20 cellular contexts compared by ENCODE assay signal in the genomic region with DNA sequence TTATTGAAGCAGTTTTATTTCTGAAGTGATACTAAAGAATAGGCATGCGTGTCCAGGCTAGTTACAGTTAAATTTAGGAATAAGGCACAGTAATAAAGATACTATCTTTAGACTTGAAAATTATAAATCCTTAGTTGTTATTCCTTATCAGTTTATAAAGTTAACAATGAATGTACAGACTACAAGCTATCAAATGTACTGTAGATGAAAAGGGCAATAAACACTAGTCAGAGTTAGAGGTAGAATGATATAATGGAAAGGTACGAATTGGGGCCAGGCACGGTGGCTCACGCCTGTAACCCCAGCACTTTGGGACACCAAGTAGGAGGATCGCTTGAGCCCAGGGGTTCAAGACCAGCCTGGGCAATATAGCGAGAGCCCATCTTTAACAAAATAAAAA. TPM values are rescaled to one million over a fixed set of nuclear protein-coding genes. Genes with fewer than 3 reads are reported as not detected.
DNase-seq lines count a peak whose midpoint lies in the region; ATAC-seq, FAIRE-seq and TF ChIP-seq lines count a peak whose summit lies in the region.
"Had no signal": no experiment of that assay in that cellular context is flagged by ENCODE, and none has a peak within 500 bp of the region (broad histone marks: within the 10 kb centered on the region; RNA-seq: fewer than 3 reads in every experiment).

No MANE protein-coding gene starts in this region.

- no peak overlapping the region for H2AFZ ChIP-seq in osteoblast (ENCODE audit: low read length)

- H3K9me3 ChIP-seq in A549 (peaks cover 5% of the 10 kb centered on the region; the same call in 1 of the 3 replicates), HEK293 (ENCODE audit: control insufficient read depth, insufficient read depth, low read depth, low read length) (no peaks in the 10 kb centered on the region), osteoblast (ENCODE audit: low read depth, low read length) (no peaks in the 10 kb centered on the region), A673 (ENCODE audit: low read depth, low read length, poor library complexity, severe bottlenecking) (peaks cover 3% of the 10 kb centered on the region)

- no peak for TF ChIP-seq EP300 in A549 (IDR thresholded peaks at IDR 0.05)

- no TSS peak for BruUV-seq in A673 (replicated peaks; lab: Mats Ljungman, UMichigan)

- 95% methylated on average over 6 of the region's 6 CpGs for WGBS in A549 (ENCODE audit: missing lambda C conversion rate)

- H3K4me2 ChIP-seq in A549: peak overlapping the region; percentile 33; the same call in 2 of the 3 replicates
- no peak overlapping the region for H3K4me2 ChIP-seq in osteoblast (ENCODE audit: insufficient read depth, low read length)
- H3K4me2 ChIP-seq: BLaER1 had no signal

- H3K36me3 ChIP-seq in HEK293 (ENCODE audit: control insufficient read depth in 2 of 2, insufficient read depth in 1 of 2, low read length in 2 of 2) (no peaks in the 10 kb centered on the region), osteoblast (ENCODE audit: insufficient read depth, low read length) (no peaks in the 10 kb centered on the region), A673 (ENCODE audit: insufficient read depth, low read length, poor library complexity, severe bottlenecking) (no peaks in the 10 kb centered on the region)
- H3K36me3 ChIP-seq: BLaER1 had no signal

- FAIRE-seq in A549 (lab: Jason Lieb, UNC): no peak
- FAIRE-seq: GM12878 had no signal

- no peak for TF ChIP-seq CTCF in A549 (IDR thresholded peaks at IDR 0.05)
- TF ChIP-seq CTCF in HEK293 (tag by site-specific recombination; IDR thresholded peaks at IDR 0.05): no peak
- TF ChIP-seq CTCF in osteoblast (IDR thresholded peaks at IDR 0.05; ENCODE audit: extremely low read depth, low read depth, low read length): no peak
- no peak for TF ChIP-seq CTCF in A673 (conservative IDR thresholded peaks at IDR 0.05; ENCODE audit: low read depth, low read length)

- no peaks in the 10 kb centered on the region for H4K20me1 ChIP-seq in osteoblast (ENCODE audit: insufficient read depth, low read length)
- H4K20me1 ChIP-seq: BLaER1 had no signal

- H3K27me3 ChIP-seq in osteoblast (ENCODE audit: insufficient read depth, low read length) (no peaks in the 10 kb centered on the region), A673 (replicated peaks; ENCODE audit: insufficient read depth, low read depth, low read length, poor library complexity) (no peaks in the 10 kb centered on the region)
- H3K27me3 ChIP-seq: BLaER1, SJSA1 had no signal

- peaks cover 58% of the 10 kb centered on the region for H3K4me1 ChIP-seq in A549
- peaks cover 8% of the 10 kb centered on the region; the same call in 1 of the 2 replicates for H3K4me1 ChIP-seq in HEK293 (ENCODE audit: control insufficient read depth, insufficient read depth, low read length)
- H3K4me1 ChIP-seq in osteoblast (ENCODE audit: insufficient read depth, low read length): peaks cover 32% of the 10 kb centered on the region
- peaks cover 16% of the 10 kb centered on the region for H3K4me1 ChIP-seq in A673 (ENCODE audit: insufficient read depth, low read length, poor library complexity, severe bottlenecking)

- TF ChIP-seq RAD21 in A549 (conservative IDR thresholded peaks at IDR 0.05 in 1 of 2, IDR thresholded peaks at IDR 0.05 in 1 of 2): no peak

- ATAC-seq in A549 (no peak), GM19395 (IDR thresholded peaks at IDR 0.05; ENCODE audit: unreplicated experiment) (no peak), GM19467 (IDR thresholded peaks at IDR 0.05; ENCODE audit: unreplicated experiment) (no peak), HG03521 (IDR thresholded peaks at IDR 0.05; ENCODE audit: unreplicated experiment) (no peak)
- ATAC-seq: GM12878, Right ventricle myocardium inferior had no signal

- no peak overlapping the region for H3K4me3 ChIP-seq in A549
- no peak overlapping the region for H3K4me3 ChIP-seq in HEK293 (ENCODE audit: low read depth, low read length)
- no peak overlapping the region for H3K4me3 ChIP-seq in osteoblast (ENCODE audit: insufficient read depth, low read length)
- no peak overlapping the region for H3K4me3 ChIP-seq in A673 (ENCODE audit: low read depth, low read length, poor library complexity, severe bottlenecking)
- H3K4me3 ChIP-seq: BLaER1, GM12878, SJSA1 had no signal

- H3K27ac ChIP-seq in A549 (peak overlapping the region; percentile 71 to 97; a peak in 5 of 6 replicates), HEK293 (ENCODE audit: extremely low read depth, low read depth, low read length) (no peak overlapping the region), epithelial cell of prostate (peak overlapping the region; percentile 36), osteoblast (ENCODE audit: low read depth, low read length) (peak overlapping the region; percentile 70), A673 (ENCODE audit: low read depth, low read length, poor library complexity, severe bottlenecking) (no peak overlapping the region)
- H3K27ac ChIP-seq: BLaER1, SJSA1 had no signal

- POLR2A ChIA-PET in A549 (lab: Yijun Ruan, JAX): no interaction called here
- POLR2A ChIA-PET in HEK293 (lab: Yijun Ruan, JAX): no interaction called here
- POLR2A ChIA-PET in A673 (lab: Charles Lee; ENCODE audit: low non-redundant PET): no interaction called here

- peaks cover 18% of the 10 kb centered on the region for H3K79me2 ChIP-seq in osteoblast (ENCODE audit: insufficient read depth, low read length)

- intact Hi-C loops in A673 (cut with micrococcal nuclease; ENCODE audit: unreplicated experiment): loop anchor here (10.0 kb wide), 1 partner anchor 112 kb away; the partner anchor contains the start of gene MRPL33

- DNase-seq in A549 (ENCODE audit: low read depth in 1 of 2, low spot score in 1 of 2): no peak
- no peak for DNase-seq in epithelial cell of prostate (ENCODE audit: low read depth, low spot score)
- DNase-seq in osteoblast (ENCODE audit: insufficient read length, low spot score, missing footprints): peak; percentile 27
- no peak for DNase-seq in A673 (ENCODE audit: low spot score)
- DNase-seq: CD4-positive, alpha-beta T cell; COR-L47; DND-41; GOT3; Karpas-422; NCI-H1417; NCI-H1694 treated with DMSO at 0.1 percent for 48 hours; NCI-H446 had no signal

- TF ChIP-seq POLR2A in A549 (IDR thresholded peaks at IDR 0.05; ENCODE audit: low read length): no peak

- CTCF ChIA-PET in A549 (lab: Yijun Ruan, JAX) (interaction anchor here (0.9 kb wide), 1 partner anchor 79 kb away, joined by 4 read pairs; no protein-coding TSS in a partner anchor), HEK293 (lab: Yijun Ruan, JAX) (no interaction called here), A673 (lab: Charles Lee) (no interaction called here)

TF ChIP-seq in A549, 52 proteins besides CTCF, POLR2A, EP300 and RAD21 (continues in another document):
- TF ChIP-seq KDM5A (IDR thresholded peaks at IDR 0.05) (no peak), PBX3 (IDR thresholded peaks at IDR 0.05) (no peak), ESRRA (IDR thresholded peaks at IDR 0.05; ENCODE audit: borderline replicate concordance, low read length) (no peak), POLR2AphosphoS2 (conservative IDR thresholded peaks at IDR 0.05; ENCODE audit: low read length) (no peak), EHF (CRISPR knock-in tag; IDR thresholded peaks at IDR 0.05) (no peak), CBX8 (IDR thresholded peaks at IDR 0.05) (no peak), KDM1A (IDR thresholded peaks at IDR 0.05; ENCODE audit: low read depth) (no peak)

TF ChIP-seq in HEK293, 187 proteins besides CTCF, POLR2A, EP300 and RAD21:
- TF ChIP-seq BCL11A (tag by site-specific recombination; IDR thresholded peaks at IDR 0.05; ENCODE audit: low read depth) (no peak), ZNF19 (tag by site-specific recombination; IDR thresholded peaks at IDR 0.05; ENCODE audit: low read depth) (no peak), ZXDB (tag by site-specific recombination; IDR thresholded peaks at IDR 0.05) (peak; percentile 52; the same call in 1 of the 2 replicates), ZNF555 (tag by site-specific recombination; conservative IDR thresholded peaks at IDR 0.05) (no peak)
- TF ChIP-seq, protein P1, sequence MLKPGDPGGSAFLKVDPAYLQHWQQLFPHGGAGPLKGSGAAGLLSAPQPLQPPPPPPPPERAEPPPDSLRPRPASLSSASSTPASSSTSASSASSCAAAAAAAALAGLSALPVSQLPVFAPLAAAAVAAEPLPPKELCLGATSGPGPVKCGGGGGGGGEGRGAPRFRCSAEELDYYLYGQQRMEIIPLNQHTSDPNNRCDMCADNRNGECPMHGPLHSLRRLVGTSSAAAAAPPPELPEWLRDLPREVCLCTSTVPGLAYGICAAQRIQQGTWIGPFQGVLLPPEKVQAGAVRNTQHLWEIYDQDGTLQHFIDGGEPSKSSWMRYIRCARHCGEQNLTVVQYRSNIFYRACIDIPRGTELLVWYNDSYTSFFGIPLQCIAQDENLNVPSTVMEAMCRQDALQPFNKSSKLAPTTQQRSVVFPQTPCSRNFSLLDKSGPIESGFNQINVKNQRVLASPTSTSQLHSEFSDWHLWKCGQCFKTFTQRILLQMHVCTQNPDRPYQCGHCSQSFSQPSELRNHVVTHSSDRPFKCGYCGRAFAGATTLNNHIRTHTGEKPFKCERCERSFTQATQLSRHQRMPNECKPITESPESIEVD (tag by site-specific recombination; IDR thresholded peaks at IDR 0.05): peak; percentile 21; the same call in 1 of the 2 replicates

RNA-seq across cellular contexts. Expression of gene RBKS, which starts 3.9 kb away (rescaled TPM):
- polyA plus RNA-seq in A549 (2011; rRNA removed): 7.4 and 8.5 TPM in 2 replicates
- 5.5 and 6.7 TPM in 2 replicates for polyA plus RNA-seq in A549 (2012; cell fraction: cytosol; rRNA removed)
- 3.3 and 4.3 TPM in 2 replicates for polyA plus RNA-seq in A549 (2012; cell fraction: nucleus; rRNA removed)
- polyA plus RNA-seq in A549 (2017; fragmentation: RNase III; extraction: RNeasy Plus Mini Kit Qiagen cat#74134 plus additional on column Dnase treatment): 7.6 to 9.5 TPM (median 8.5 TPM) in 3 replicates
- polyA minus RNA-seq in A549 (2011; rRNA and poly(A)+ RNA removed): 5.5 and 5.9 TPM in 2 replicates
- total RNA-seq in osteoblast: 1.1 and 2.1 TPM in 2 replicates
- total RNA-seq in A673 (2021): 0.54 and 0.66 TPM in 2 replicates

RNA-seq across cellular contexts. Expression of gene BABAM2, which starts 4.2 kb away (rescaled TPM):
- polyA plus RNA-seq in A549 (2011; rRNA removed) (78.4 and 87.1 TPM in 2 replicates), A549 (2017; fragmentation: RNase III; extraction: RNeasy Plus Mini Kit Qiagen cat#74134 plus additional on column Dnase treatment) (52.9 to 54.0 TPM (median 53.7 TPM) in 3 replicates)
- polyA plus RNA-seq in A549 (2012; cell fraction: cytosol; rRNA removed): 36.4 and 40.0 TPM in 2 replicates
- 23.5 and 26.3 TPM in 2 replicates for polyA plus RNA-seq in A549 (2012; cell fraction: nucleus; rRNA removed)
- polyA minus RNA-seq in A549 (2011; rRNA and poly(A)+ RNA removed): 60.8 and 68.7 TPM in 2 replicates
- total RNA-seq in osteoblast (42.0 and 45.4 TPM in 2 replicates), A673 (2021) (21.5 and 21.8 TPM in 2 replicates)

Comparison
In these comparisons a context has a peak if more than half of its experiments do, and no peak if none do; other contexts are left out.
1. H3K27ac ChIP-seq: peak in A549 (2 of 2), epithelial cell of prostate (single experiment) and osteoblast (single experiment); none in HEK293 (single experiment) and A673 (single experiment).